In genomic region chr3:10255835-10256234, GRCh38 we compare ENCODE assay signal across 2 cellular contexts.
TF ChIP-seq lines count a peak whose summit lies in the region.

No MANE protein-coding gene starts in this region.

TF ChIP-seq in HepG2, 621 proteins besides CTCF, POLR2A, EP300 and RAD21:
- peak; percentile 32; the same call in 1 of the 2 replicates for TF ChIP-seq ATF7 (IDR thresholded peaks at IDR 0.05)
- TF ChIP-seq ATF7 (CRISPR knock-in tag; IDR thresholded peaks at IDR 0.05), result no peak
- no peak for TF ChIP-seq ZSCAN22 (CRISPR knock-in tag; IDR thresholded peaks at IDR 0.05)
- no peak for TF ChIP-seq ZBTB1 (CRISPR knock-in tag; IDR thresholded peaks at IDR 0.05; ENCODE audit: borderline replicate concordance)

TF ChIP-seq in HEK293, 187 proteins besides CTCF, POLR2A, EP300 and RAD21:
- no peak for TF ChIP-seq ZNF701 (tag by site-specific recombination; IDR thresholded peaks at IDR 0.05)
- TF ChIP-seq PRDM1 (tag by site-specific recombination; IDR thresholded peaks at IDR 0.05), result peak; percentile 67
- TF ChIP-seq ATF2 (tag by site-specific recombination; IDR thresholded peaks at IDR 0.05; ENCODE audit: low read depth), result peak; percentile 67
- TF ChIP-seq EGR2 (tag by site-specific recombination; IDR thresholded peaks at IDR 0.05; ENCODE audit: low read depth), result no peak
